In the genomic region with DNA sequence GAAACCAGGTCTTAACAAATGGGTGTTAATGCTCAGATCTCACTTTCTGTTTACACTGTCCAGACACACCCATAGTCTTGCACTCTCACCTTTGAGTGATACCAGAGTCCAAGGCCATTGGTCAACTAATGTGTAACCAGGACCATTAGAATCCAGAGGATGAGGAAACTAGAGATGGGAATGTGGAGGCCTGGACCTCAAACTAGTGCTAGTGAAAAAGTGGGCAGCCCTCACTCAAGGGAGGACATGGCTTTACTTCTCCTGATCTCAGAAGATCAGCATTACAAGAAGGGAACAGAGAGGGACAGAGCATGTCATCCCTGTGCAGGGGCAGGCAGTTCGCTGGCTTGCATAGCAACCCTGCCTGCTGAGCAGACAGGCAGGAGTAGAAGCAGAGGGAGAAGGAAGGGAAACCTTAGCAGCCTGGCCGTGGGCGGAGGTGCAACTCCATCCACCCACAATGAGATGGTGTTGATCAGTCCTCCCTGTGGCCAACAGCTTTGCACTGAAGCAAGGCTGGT, we compare ENCODE assay signal across 1 cellular context.
TF ChIP-seq lines count a peak whose summit lies in the region.

No MANE protein-coding gene starts in this region.

TF ChIP-seq in GM12878, 131 proteins besides CTCF, POLR2A, EP300 and RAD21:
- TF ChIP-seq BMI1 (IDR thresholded peaks at IDR 0.05; ENCODE audit: borderline replicate concordance) (no peak), CREB1 (IDR thresholded peaks at IDR 0.05; ENCODE audit: low read depth) (no peak), PAX8 (IDR thresholded peaks at IDR 0.05) (no peak), TBL1XR1 (IDR thresholded peaks at IDR 0.05; ENCODE audit: low read depth, low read length) (no peak), NBN (IDR thresholded peaks at IDR 0.05) (no peak), TAF1 (IDR thresholded peaks at IDR 0.05; ENCODE audit: borderline replicate concordance, low read depth, low read length) (no peak), ZBED1 (IDR thresholded peaks at IDR 0.05; ENCODE audit: borderline replicate concordance) (no peak), EGR1 (IDR thresholded peaks at IDR 0.05; ENCODE audit: borderline replicate concordance in 1 of 2, low read depth in 2 of 2, low read length in 2 of 2) (peak in 1 of 2 experiments; percentile 43; a peak in 1 of 3 replicates), SP1 (IDR thresholded peaks at IDR 0.05; ENCODE audit: low read depth, low read length) (no peak), SREBF2 (IDR thresholded peaks at IDR 0.05; ENCODE audit: low read length) (no peak), HCFC1 (IDR thresholded peaks at IDR 0.05; ENCODE audit: low read length) (no peak), SPI1 (IDR thresholded peaks at IDR 0.05; ENCODE audit: borderline replicate concordance, insufficient read depth, low read depth, low read length) (no peak), DPF2 (IDR thresholded peaks at IDR 0.05) (0 out of 2 replicates have a peak, but pooled peaks have one; percentile 23), IKZF1 (conservative IDR thresholded peaks at IDR 0.05) (no peak; the same call in 1 of the 2 replicates)
- TF ChIP-seq, protein P1, sequence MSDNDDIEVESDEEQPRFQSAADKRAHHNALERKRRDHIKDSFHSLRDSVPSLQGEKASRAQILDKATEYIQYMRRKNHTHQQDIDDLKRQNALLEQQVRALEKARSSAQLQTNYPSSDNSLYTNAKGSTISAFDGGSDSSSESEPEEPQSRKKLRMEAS (IDR thresholded peaks at IDR 0.05; ENCODE audit: low read depth, low read length): no peak
